1 cellular context compared by ENCODE assay signal in the genomic region with DNA sequence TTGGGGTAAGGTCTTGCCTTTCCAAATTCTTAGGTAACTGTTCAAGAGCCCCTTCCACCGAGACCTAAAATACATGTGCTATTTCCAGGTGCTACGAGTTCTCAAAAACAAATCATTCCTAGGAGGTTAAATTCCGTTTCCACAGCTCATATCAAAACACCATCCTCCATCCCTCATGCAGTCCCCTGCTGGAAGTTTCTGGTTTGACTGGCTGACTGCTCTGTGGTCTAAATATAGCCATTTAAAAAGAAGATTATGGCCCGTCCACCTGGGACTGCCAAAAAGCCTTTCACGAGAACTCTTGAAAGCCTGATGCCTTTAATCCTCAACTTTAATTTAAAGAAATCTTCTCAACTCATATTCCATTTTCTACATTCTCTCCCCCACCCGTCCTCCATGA.
TF ChIP-seq lines count a peak whose summit lies in the region.

No MANE protein-coding gene starts in this region.

TF ChIP-seq in SK-N-SH, 30 proteins besides CTCF, POLR2A, EP300 and RAD21 (continued from another document):
- TF ChIP-seq, protein P1, sequence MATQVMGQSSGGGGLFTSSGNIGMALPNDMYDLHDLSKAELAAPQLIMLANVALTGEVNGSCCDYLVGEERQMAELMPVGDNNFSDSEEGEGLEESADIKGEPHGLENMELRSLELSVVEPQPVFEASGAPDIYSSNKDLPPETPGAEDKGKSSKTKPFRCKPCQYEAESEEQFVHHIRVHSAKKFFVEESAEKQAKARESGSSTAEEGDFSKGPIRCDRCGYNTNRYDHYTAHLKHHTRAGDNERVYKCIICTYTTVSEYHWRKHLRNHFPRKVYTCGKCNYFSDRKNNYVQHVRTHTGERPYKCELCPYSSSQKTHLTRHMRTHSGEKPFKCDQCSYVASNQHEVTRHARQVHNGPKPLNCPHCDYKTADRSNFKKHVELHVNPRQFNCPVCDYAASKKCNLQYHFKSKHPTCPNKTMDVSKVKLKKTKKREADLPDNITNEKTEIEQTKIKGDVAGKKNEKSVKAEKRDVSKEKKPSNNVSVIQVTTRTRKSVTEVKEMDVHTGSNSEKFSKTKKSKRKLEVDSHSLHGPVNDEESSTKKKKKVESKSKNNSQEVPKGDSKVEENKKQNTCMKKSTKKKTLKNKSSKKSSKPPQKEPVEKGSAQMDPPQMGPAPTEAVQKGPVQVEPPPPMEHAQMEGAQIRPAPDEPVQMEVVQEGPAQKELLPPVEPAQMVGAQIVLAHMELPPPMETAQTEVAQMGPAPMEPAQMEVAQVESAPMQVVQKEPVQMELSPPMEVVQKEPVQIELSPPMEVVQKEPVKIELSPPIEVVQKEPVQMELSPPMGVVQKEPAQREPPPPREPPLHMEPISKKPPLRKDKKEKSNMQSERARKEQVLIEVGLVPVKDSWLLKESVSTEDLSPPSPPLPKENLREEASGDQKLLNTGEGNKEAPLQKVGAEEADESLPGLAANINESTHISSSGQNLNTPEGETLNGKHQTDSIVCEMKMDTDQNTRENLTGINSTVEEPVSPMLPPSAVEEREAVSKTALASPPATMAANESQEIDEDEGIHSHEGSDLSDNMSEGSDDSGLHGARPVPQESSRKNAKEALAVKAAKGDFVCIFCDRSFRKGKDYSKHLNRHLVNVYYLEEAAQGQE (IDR thresholded peaks at IDR 0.05; ENCODE audit: low read depth, low read length) = no peak
- TF ChIP-seq YY1 (IDR thresholded peaks at IDR 0.05; ENCODE audit: low read depth) (no peak), JUND (IDR thresholded peaks at IDR 0.05) (no peak), FOSL2 (IDR thresholded peaks at IDR 0.05; ENCODE audit: borderline replicate concordance, low read depth) (no peak), FOXJ3 (CRISPR knock-in tag; IDR thresholded peaks at IDR 0.05) (no peak), TAF1 (IDR thresholded peaks at IDR 0.05; ENCODE audit: borderline replicate concordance, low read depth, low read length) (no peak), RFX5 (IDR thresholded peaks at IDR 0.05; ENCODE audit: low read length) (no peak), NRF1 (IDR thresholded peaks at IDR 0.05; ENCODE audit: low read depth, low read length) (no peak), TEAD4 (IDR thresholded peaks at IDR 0.05; ENCODE audit: borderline replicate concordance, insufficient read depth) (no peak)
- TF ChIP-seq, protein P2, sequence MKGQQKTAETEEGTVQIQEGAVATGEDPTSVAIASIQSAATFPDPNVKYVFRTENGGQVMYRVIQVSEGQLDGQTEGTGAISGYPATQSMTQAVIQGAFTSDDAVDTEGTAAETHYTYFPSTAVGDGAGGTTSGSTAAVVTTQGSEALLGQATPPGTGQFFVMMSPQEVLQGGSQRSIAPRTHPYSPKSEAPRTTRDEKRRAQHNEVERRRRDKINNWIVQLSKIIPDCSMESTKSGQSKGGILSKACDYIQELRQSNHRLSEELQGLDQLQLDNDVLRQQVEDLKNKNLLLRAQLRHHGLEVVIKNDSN (IDR thresholded peaks at IDR 0.05; ENCODE audit: borderline replicate concordance, low read depth) = no peak
TF ChIP-seq in SK-N-SH: peak in this region for 0.
